Comparison of ENCODE assay signal across 28 cellular contexts in the genomic region with DNA sequence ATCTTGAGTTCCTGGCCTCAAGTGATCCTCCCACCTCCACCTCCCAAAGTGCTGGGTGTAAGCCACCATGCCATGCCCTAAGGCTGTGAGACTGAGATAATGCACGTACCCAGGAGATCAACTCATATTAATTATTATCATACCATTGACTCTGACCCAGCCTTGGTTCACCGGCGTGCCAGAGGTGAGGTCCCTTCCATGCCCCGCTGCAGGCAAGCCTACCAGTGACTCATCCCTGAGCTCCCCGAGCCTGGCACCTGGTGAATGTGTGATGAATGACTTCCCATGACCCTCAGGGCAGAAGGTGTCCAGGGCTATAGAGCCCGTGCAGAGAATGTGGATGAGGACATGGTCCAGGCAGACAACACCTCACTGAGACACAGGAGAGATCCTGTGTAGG. TPM values are rescaled to one million over a fixed set of nuclear protein-coding genes. Genes with fewer than 3 reads are reported as not detected.
A peak's percentile ranks its signal among the peaks of the same experiment; 100 is the strongest.
DNase-seq lines count a peak whose midpoint lies in the region; ATAC-seq, FAIRE-seq and TF ChIP-seq lines count a peak whose summit lies in the region.
"Had no signal": no experiment of that assay in that cellular context is flagged by ENCODE, and none has a peak within 500 bp of the region (broad histone marks: within the 10 kb centered on the region; RNA-seq: fewer than 3 reads in every experiment).

No MANE protein-coding gene starts in this region.

- no peaks in the 10 kb centered on the region for H3K27me3 ChIP-seq in Peyer's patch
- H3K27me3 ChIP-seq in osteoblast (ENCODE audit: insufficient read depth, low read length), result peaks cover 3% of the 10 kb centered on the region
- H3K27me3 ChIP-seq in tibial nerve, result no peaks in the 10 kb centered on the region
- H3K27me3 ChIP-seq: dorsolateral prefrontal cortex, pancreas, tibial artery had no signal

- no peaks in the 10 kb centered on the region for H4K20me1 ChIP-seq in osteoblast (ENCODE audit: insufficient read depth, low read length)

- no peak overlapping the region for H3K27ac Mint-ChIP-seq in immature natural killer cell
- H3K27ac Mint-ChIP-seq: activated CD8-positive, alpha-beta T cell treated with anti-CD3 and anti-CD28 coated beads for 36 hours; activated naive CD8-positive, alpha-beta T cell; CD4-positive, CD25-positive, alpha-beta regulatory T cell; natural killer cell treated with Interleukin-12 subunit alpha and Interleukin-12 subunit beta and Interleukin-15 and Interleukin-18, amount 100 ng/mL, for 72 hours; stimulated activated naive CD8-positive, alpha-beta T cell treated with anti-CD3 and anti-CD28 coated beads, Interleukin-15, amount 100 ng/mL, for 72 hours had no signal

- H3K79me2 ChIP-seq in osteoblast (ENCODE audit: insufficient read depth, low read length), result no peaks in the 10 kb centered on the region

- H3K36me3 ChIP-seq in Peyer's patch (peaks cover 0 to 1% (median 0%) of the 10 kb centered on the region in 3 donors), osteoblast (ENCODE audit: insufficient read depth, low read length) (no peaks in the 10 kb centered on the region), tibial nerve (peaks cover 0 to 5% (median 0%) of the 10 kb centered on the region in 3 donors)
- H3K36me3 ChIP-seq: pancreas, SJSA1, tibial artery had no signal

- TF ChIP-seq POLR2A in H54 (IDR thresholded peaks at IDR 0.05; ENCODE audit: low read depth, low read length), result no peak
- peak in 1 of 2 donors; percentile 35 for TF ChIP-seq POLR2A in Peyer's patch (IDR thresholded peaks at IDR 0.05)
- TF ChIP-seq POLR2A in tibial nerve (IDR thresholded peaks at IDR 0.05), result no peak

- H3K27me3 Mint-ChIP-seq in immature natural killer cell (ENCODE audit: low read depth in 3 of 3), result peaks cover 0 to 3% (median under 1%) of the 10 kb centered on the region in 3 donors
- H3K27me3 Mint-ChIP-seq: activated CD8-positive, alpha-beta T cell treated with anti-CD3 and anti-CD28 coated beads for 36 hours; activated naive CD8-positive, alpha-beta T cell; CD4-positive, CD25-positive, alpha-beta regulatory T cell; natural killer cell treated with Interleukin-12 subunit alpha and Interleukin-12 subunit beta and Interleukin-15 and Interleukin-18, amount 100 ng/mL, for 72 hours; stimulated activated naive CD8-positive, alpha-beta T cell treated with anti-CD3 and anti-CD28 coated beads, Interleukin-15, amount 100 ng/mL, for 72 hours had no signal

- H3K9me3 Mint-ChIP-seq in immature natural killer cell, result no peaks in the 10 kb centered on the region
- H3K9me3 Mint-ChIP-seq: activated CD8-positive, alpha-beta T cell treated with anti-CD3 and anti-CD28 coated beads for 36 hours; CD4-positive, CD25-positive, alpha-beta regulatory T cell; natural killer cell treated with Interleukin-12 subunit alpha and Interleukin-12 subunit beta and Interleukin-15 and Interleukin-18, amount 100 ng/mL, for 72 hours; stimulated activated naive CD8-positive, alpha-beta T cell treated with anti-CD3 and anti-CD28 coated beads, Interleukin-15, amount 100 ng/mL, for 72 hours had no signal

- no peaks in the 10 kb centered on the region for H3K4me1 Mint-ChIP-seq in immature natural killer cell
- H3K4me1 Mint-ChIP-seq: CD4-positive, CD25-positive, alpha-beta regulatory T cell; stimulated activated naive CD8-positive, alpha-beta T cell treated with anti-CD3 and anti-CD28 coated beads, Interleukin-15, amount 100 ng/mL, for 72 hours had no signal

- H3K36me3 Mint-ChIP-seq in immature natural killer cell, result no peaks in the 10 kb centered on the region
- H3K36me3 Mint-ChIP-seq: activated naive CD8-positive, alpha-beta T cell; CD4-positive, CD25-positive, alpha-beta regulatory T cell; natural killer cell treated with Interleukin-12 subunit alpha and Interleukin-12 subunit beta and Interleukin-15 and Interleukin-18, amount 100 ng/mL, for 72 hours had no signal

- no peak overlapping the region for H3K4me3 Mint-ChIP-seq in immature natural killer cell
- H3K4me3 Mint-ChIP-seq: activated CD8-positive, alpha-beta T cell treated with anti-CD3 and anti-CD28 coated beads for 36 hours; activated naive CD8-positive, alpha-beta T cell; CD4-positive, CD25-positive, alpha-beta regulatory T cell; natural killer cell treated with Interleukin-12 subunit alpha and Interleukin-12 subunit beta and Interleukin-15 and Interleukin-18, amount 100 ng/mL, for 72 hours; stimulated activated naive CD8-positive, alpha-beta T cell treated with anti-CD3 and anti-CD28 coated beads, Interleukin-15, amount 100 ng/mL, for 72 hours had no signal

- WGBS in tibial nerve, 2 donors, result 88% methylated on average over 6 of the region's 6 CpGs

- no peak overlapping the region for H2AFZ ChIP-seq in osteoblast (ENCODE audit: low read length)
- H2AFZ ChIP-seq: GM23248 had no signal

- H3K27ac ChIP-seq in Peyer's patch (peak overlapping the region in 2 of 4 donors; percentile 54 to 72), osteoblast (ENCODE audit: low read depth, low read length) (no peak overlapping the region), tibial nerve (no peak overlapping the region)
- H3K27ac ChIP-seq: GM23248, pancreas, SJSA1, tibial artery had no signal

- FAIRE-seq in H54 (lab: Jason Lieb, UNC), result peak; percentile 45
- FAIRE-seq: G401.6, pancreas, TTC549 had no signal

- no peak overlapping the region for H3K4me2 ChIP-seq in osteoblast (ENCODE audit: insufficient read depth, low read length)

- peak; percentile 76 for ATAC-seq in esophagus mucosa
- ATAC-seq: activated CD8-positive, alpha-beta T cell treated with anti-CD3 and anti-CD28 coated beads for 36 hours; left ventricle myocardium superior; natural killer cell treated with Interleukin-12 subunit alpha and Interleukin-12 subunit beta and Interleukin-15 and Interleukin-18, amount 100 ng/mL, for 72 hours; sciatic nerve; stimulated activated naive CD8-positive, alpha-beta T cell treated with anti-CD3 and anti-CD28 coated beads, Interleukin-15, amount 100 ng/mL, for 72 hours had no signal

- H3K4me3 ChIP-seq in Peyer's patch, result no peak overlapping the region
- no peak overlapping the region for H3K4me3 ChIP-seq in osteoblast (ENCODE audit: insufficient read depth, low read length)
- no peak overlapping the region for H3K4me3 ChIP-seq in foreskin fibroblast (ENCODE audit: low read depth in 1 of 2, low read length in 2 of 2)
- no peak overlapping the region for H3K4me3 ChIP-seq in tibial nerve
- H3K4me3 ChIP-seq: dorsolateral prefrontal cortex, GM23248, pancreas, SJSA1, tibial artery had no signal

- TF ChIP-seq CTCF in Peyer's patch (IDR thresholded peaks at IDR 0.05) (no peak), osteoblast (IDR thresholded peaks at IDR 0.05; ENCODE audit: extremely low read depth, low read depth, low read length) (no peak), foreskin fibroblast (IDR thresholded peaks at IDR 0.05; ENCODE audit: low read depth, low read length) (no peak), tibial nerve (IDR thresholded peaks at IDR 0.05) (no peak)

- peak; percentile 47 for DNase-seq in H54 (ENCODE audit: insufficient read length, low spot score)
- peak in 2 of 3 donors; percentile 82 to 89 for DNase-seq in Peyer's patch
- peak; percentile 19 for DNase-seq in osteoblast (ENCODE audit: insufficient read length, low spot score, missing footprints)
- no peak for DNase-seq in NK-92 (lab: John Stamatoyannopoulos, UW; ENCODE audit: unreplicated experiment)
- DNase-seq in foreskin fibroblast, result no peak
- DNase-seq in immature natural killer cell, result no peak
- DNase-seq in tibial nerve (ENCODE audit: low spot score in 2 of 2), result no peak
- DNase-seq: activated CD4-positive, alpha-beta T cell treated with anti-CD3 and anti-CD28 coated beads for 1 hour; activated CD8-positive, alpha-beta T cell treated with anti-CD3 and anti-CD28 coated beads for 36 hours; CD4-positive, CD25-positive, alpha-beta regulatory T cell; dorsolateral prefrontal cortex; GM23248; left ventricle myocardium superior; NCI-H1092 treated with DMSO at 0.1 percent for 48 hours; NCI-H187 treated with DMSO at 0.1 percent for 48 hours; pancreas; stimulated activated CD4-positive, alpha-beta T cell treated with anti-CD3 and anti-CD28 coated beads, Interleukin-15, amount 100 ng/mL, for 24 hours; stimulated activated naive CD8-positive, alpha-beta T cell treated with anti-CD3 and anti-CD28 coated beads, Interleukin-15, amount 100 ng/mL, for 72 hours; tibial artery had no signal

- peaks cover 0 to 27% (median 3%) of the 10 kb centered on the region in 4 donors for H3K4me1 ChIP-seq in Peyer's patch
- no peaks in the 10 kb centered on the region for H3K4me1 ChIP-seq in osteoblast (ENCODE audit: insufficient read depth, low read length)
- H3K4me1 ChIP-seq in tibial nerve, result no peaks in the 10 kb centered on the region
- H3K4me1 ChIP-seq: pancreas, SJSA1, tibial artery had no signal

- H3K9me3 ChIP-seq in Peyer's patch (no peaks in the 10 kb centered on the region), osteoblast (ENCODE audit: low read depth, low read length) (no peaks in the 10 kb centered on the region), tibial nerve (no peaks in the 10 kb centered on the region)
- H3K9me3 ChIP-seq: pancreas, SJSA1, tibial artery had no signal

- no peak for TF ChIP-seq EP300 in tibial nerve (IDR thresholded peaks at IDR 0.05)

RNA-seq across cellular contexts. Expression of a gene that starts 12.1 kb away (rescaled TPM):
- total RNA-seq in Peyer's patch (10 to 100 TPM; 19.0 to 98.5 (median 57.2) TPM), esophagus mucosa (not detected), osteoblast (not detected in 2 replicates), tibial nerve (10 to 100 TPM; 17.4 to 22.2 (median 18.8) TPM)
- not detected for polyA plus RNA-seq in immature natural killer cell
- total RNA-seq: activated CD8-positive, alpha-beta T cell treated with anti-CD3 and anti-CD28 coated beads for 36 hours; fibroblast of villous mesenchyme; GM23248; natural killer cell treated with Interleukin-12 subunit alpha and Interleukin-12 subunit beta and Interleukin-15 and Interleukin-18, amount 100 ng/mL, for 72 hours; SJSA1; T-helper 1 cell treated with Interleukin-12 subunit alpha and Interleukin-12 subunit beta and Interleukin-4 antibody, amounts not matched to agents 30 ng/mL and 1 ng/mL, for 36 hours had no signal
- polyA plus RNA-seq: GM23248 had no signal

RNA-seq across cellular contexts. Expression of a gene that starts 15.8 kb away (rescaled TPM):
- total RNA-seq in Peyer's patch (under 1 TPM in 1 of 4 donors, not detected in 3; 0.27 TPM), esophagus mucosa (not detected), osteoblast (not detected in 2 replicates), tibial nerve (1 to 10 TPM in 1 of 4 donors, under 1 TPM in 3; 0.21 to 3.3 (median 0.94) TPM)
- 1 to 10 TPM in 1 of 3 donors, not detected in 2; 1.0 TPM for polyA plus RNA-seq in immature natural killer cell
- total RNA-seq: activated CD8-positive, alpha-beta T cell treated with anti-CD3 and anti-CD28 coated beads for 36 hours; CD4-positive, CD25-positive, alpha-beta regulatory T cell; fibroblast of villous mesenchyme; GM23248; left ventricle myocardium superior; natural killer cell treated with Interleukin-12 subunit alpha and Interleukin-12 subunit beta and Interleukin-15 and Interleukin-18, amount 100 ng/mL, for 72 hours; SJSA1; T-helper 1 cell treated with Interleukin-12 subunit alpha and Interleukin-12 subunit beta and Interleukin-4 antibody, amounts not matched to agents 30 ng/mL and 1 ng/mL, for 36 hours had no signal
- polyA plus RNA-seq: GM23248 had no signal

RNA-seq across cellular contexts. Expression of a gene that starts 29.3 kb away (rescaled TPM):
- total RNA-seq in Peyer's patch (10 to 100 TPM; 28.4 to 49.5 (median 38.4) TPM), esophagus mucosa (55.8 TPM), osteoblast (61.6 and 64.8 TPM in 2 replicates), tibial nerve (10 to 100 TPM; 53.9 to 74.7 (median 70.3) TPM)
- polyA plus RNA-seq in immature natural killer cell, result 10 to 100 TPM; 25.8 to 41.9 (median 34.5) TPM

RNA-seq across cellular contexts. Expression of a gene that starts 44.6 kb away (rescaled TPM):
- 100 to 1,000 TPM in 3 of 4 donors, 10 to 100 TPM in 1; 17.3 to 248 (median 186) TPM for total RNA-seq in Peyer's patch
- 3.5 TPM for total RNA-seq in esophagus mucosa
- total RNA-seq in osteoblast, result 13.6 and 18.8 TPM in 2 replicates
- under 1 TPM in 2 of 3 donors, not detected in 1; 0.14 to 0.59 TPM for polyA plus RNA-seq in immature natural killer cell
- total RNA-seq in tibial nerve, result 10 to 100 TPM; 38.2 to 56.1 (median 43.8) TPM

RNA-seq across cellular contexts. Expression of a gene that starts 56.9 kb away (rescaled TPM):
- not detected for total RNA-seq in Peyer's patch
- total RNA-seq in esophagus mucosa, result not detected
- total RNA-seq in osteoblast, result under 0.01 TPM in 2 replicates
- polyA plus RNA-seq in immature natural killer cell, result not detected
- under 1 TPM in 1 of 4 donors, not detected in 3; 0.30 TPM for total RNA-seq in tibial nerve
- total RNA-seq: activated CD8-positive, alpha-beta T cell treated with anti-CD3 and anti-CD28 coated beads for 36 hours; CD4-positive, CD25-positive, alpha-beta regulatory T cell; left ventricle myocardium superior; natural killer cell treated with Interleukin-12 subunit alpha and Interleukin-12 subunit beta and Interleukin-15 and Interleukin-18, amount 100 ng/mL, for 72 hours; SJSA1; T-helper 1 cell treated with Interleukin-12 subunit alpha and Interleukin-12 subunit beta and Interleukin-4 antibody, amounts not matched to agents 30 ng/mL and 1 ng/mL, for 36 hours had no signal
- polyA plus RNA-seq: CD4-positive, CD25-positive, alpha-beta regulatory T cell had no signal

Comparison
In these comparisons a context has a peak if more than half of its experiments do, and no peak if none do; other contexts are left out.
1. DNase-seq: peak in H54 (single experiment), Peyer's patch (2 of 3) and osteoblast (single experiment); none in NK-92 (single experiment), foreskin fibroblast (0 of 2), immature natural killer cell (0 of 3) and tibial nerve (0 of 2).
2. RNA of a gene that starts 12.1 kb away (total RNA-seq): 19.0 to 98.5 TPM in Peyer's patch and 17.4 to 22.2 TPM in tibial nerve; not detected in esophagus mucosa (single experiment) and not detected in osteoblast; every median in the first group is over 10 times any median in the second.